1 cellular context compared by ENCODE assay signal in the genomic region with DNA sequence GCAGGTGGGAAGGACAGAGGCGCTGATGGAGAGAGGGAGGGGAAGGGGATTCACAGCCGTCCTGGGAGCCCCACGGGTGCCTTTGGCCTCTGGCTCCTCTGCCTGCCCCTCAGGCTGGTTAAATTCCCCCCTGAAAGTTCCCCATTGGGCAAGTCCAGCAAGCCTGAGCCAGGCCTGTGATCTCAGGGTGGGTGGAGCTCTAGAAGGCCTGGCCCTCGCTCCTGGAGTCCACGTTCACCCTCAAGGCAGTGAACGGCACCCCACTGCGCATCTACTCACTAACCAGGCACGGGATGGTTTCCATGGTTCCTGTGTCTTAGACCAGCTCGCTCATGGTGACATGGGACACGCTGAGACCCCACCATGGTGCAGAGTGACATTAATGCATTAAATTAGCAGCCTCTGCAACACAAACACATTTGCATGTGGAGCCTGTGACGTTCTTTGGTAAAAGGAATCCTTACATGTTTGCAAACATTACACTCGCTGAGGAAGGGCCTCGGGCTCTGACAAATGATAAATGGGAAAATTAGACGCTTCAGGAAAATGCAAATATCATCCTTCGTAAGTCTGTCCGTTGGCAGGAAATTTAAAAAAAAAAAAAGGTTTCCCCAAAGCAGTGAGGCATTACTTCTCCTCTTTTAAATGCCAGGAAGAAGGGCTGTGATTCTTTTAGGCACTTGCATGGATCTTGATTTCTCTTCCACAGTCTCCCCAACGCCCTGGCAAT.
TF ChIP-seq lines count a peak whose summit lies in the region.

No MANE protein-coding gene starts in this region.

TF ChIP-seq in H1, 55 proteins besides CTCF, POLR2A, EP300 and RAD21:
- no peak for TF ChIP-seq SIN3A (conservative IDR thresholded peaks at IDR 0.05 in 1 of 2, IDR thresholded peaks at IDR 0.05 in 1 of 2; ENCODE audit: low read depth in 1 of 2, low read length in 2 of 2)
- TF ChIP-seq RFX5 (IDR thresholded peaks at IDR 0.05; ENCODE audit: borderline replicate concordance, low read depth, low read length): no peak
- TF ChIP-seq NANOG (IDR thresholded peaks at IDR 0.05; ENCODE audit: insufficient read depth, low read depth, low read length, poor library complexity, severe bottlenecking): no peak
- TF ChIP-seq NRF1 (IDR thresholded peaks at IDR 0.05; ENCODE audit: low read depth, low read length): no peak
- no peak for TF ChIP-seq EZH2 (IDR thresholded peaks at IDR 0.05; ENCODE audit: low read depth, low read length, severe bottlenecking)
- TF ChIP-seq, protein P1, sequence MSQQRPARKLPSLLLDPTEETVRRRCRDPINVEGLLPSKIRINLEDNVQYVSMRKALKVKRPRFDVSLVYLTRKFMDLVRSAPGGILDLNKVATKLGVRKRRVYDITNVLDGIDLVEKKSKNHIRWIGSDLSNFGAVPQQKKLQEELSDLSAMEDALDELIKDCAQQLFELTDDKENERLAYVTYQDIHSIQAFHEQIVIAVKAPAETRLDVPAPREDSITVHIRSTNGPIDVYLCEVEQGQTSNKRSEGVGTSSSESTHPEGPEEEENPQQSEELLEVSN (IDR thresholded peaks at IDR 0.05): no peak
- TF ChIP-seq TBP (IDR thresholded peaks at IDR 0.05; ENCODE audit: low read depth, low read length): no peak
- no peak for TF ChIP-seq ATF2 (IDR thresholded peaks at IDR 0.05; ENCODE audit: low read length)
- no peak for TF ChIP-seq ATF3 (IDR thresholded peaks at IDR 0.05; ENCODE audit: insufficient read depth, low read depth, low read length)
- no peak for TF ChIP-seq CHD2 (IDR thresholded peaks at IDR 0.05; ENCODE audit: low read length)
- no peak for TF ChIP-seq SP1 (IDR thresholded peaks at IDR 0.05; ENCODE audit: low read depth, low read length)
- no peak for TF ChIP-seq POU5F1 (IDR thresholded peaks at IDR 0.05; ENCODE audit: low read depth, low read length)
- TF ChIP-seq SRF (IDR thresholded peaks at IDR 0.05; ENCODE audit: low read depth, low read length): no peak
